Comparison of ENCODE assay signal across 1 cellular context in the genomic region with DNA sequence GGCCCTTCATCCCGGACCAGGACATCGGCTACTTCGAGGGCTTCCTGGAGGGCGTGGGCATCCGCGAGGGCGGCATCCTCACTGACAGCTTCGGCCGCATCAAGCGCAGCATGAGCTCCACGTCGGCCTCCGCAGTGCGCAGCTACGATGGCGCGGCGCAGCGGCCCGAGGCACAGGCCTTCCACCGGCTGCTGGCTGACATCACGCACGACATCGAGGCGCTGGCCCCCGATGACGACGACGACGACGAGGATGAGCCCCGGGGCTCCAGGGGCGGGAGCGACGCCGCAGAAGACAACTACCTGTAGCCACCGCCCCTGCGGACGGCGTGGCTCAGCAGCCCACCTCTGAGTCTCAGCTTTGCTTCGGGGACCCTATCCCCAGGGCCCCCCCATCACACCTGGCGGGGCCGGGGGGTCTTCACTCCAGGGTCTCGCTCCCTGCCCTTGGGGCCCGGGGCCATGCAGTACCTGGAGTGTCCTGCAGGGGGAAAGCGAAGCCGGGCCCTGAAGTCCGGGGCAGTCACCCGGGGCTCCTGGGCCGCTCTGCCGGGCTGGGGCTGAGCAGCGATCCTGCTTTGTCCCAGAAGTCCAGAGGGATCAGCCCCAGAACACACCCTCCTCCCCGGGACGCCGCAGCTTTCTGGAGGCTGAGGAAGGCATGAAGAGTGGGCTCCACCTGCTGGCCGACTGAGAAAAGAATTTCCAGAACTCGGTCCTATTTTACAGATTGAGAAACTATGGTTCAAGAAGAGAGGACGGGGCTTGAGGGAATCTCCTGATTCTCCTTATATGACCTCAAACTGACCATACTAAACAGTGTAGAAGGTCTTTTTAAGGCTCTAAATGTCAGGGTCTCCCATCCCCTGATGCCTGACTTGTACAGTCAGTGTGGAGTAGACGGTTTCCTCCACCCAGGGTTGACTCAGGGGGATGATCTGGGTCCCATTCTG.
TF ChIP-seq lines count a peak whose summit lies in the region.

No MANE protein-coding gene starts in this region.

TF ChIP-seq in HepG2, 621 proteins besides CTCF, POLR2A, EP300 and RAD21 (continued from another document and continues in another):
- TF ChIP-seq, protein P1, sequence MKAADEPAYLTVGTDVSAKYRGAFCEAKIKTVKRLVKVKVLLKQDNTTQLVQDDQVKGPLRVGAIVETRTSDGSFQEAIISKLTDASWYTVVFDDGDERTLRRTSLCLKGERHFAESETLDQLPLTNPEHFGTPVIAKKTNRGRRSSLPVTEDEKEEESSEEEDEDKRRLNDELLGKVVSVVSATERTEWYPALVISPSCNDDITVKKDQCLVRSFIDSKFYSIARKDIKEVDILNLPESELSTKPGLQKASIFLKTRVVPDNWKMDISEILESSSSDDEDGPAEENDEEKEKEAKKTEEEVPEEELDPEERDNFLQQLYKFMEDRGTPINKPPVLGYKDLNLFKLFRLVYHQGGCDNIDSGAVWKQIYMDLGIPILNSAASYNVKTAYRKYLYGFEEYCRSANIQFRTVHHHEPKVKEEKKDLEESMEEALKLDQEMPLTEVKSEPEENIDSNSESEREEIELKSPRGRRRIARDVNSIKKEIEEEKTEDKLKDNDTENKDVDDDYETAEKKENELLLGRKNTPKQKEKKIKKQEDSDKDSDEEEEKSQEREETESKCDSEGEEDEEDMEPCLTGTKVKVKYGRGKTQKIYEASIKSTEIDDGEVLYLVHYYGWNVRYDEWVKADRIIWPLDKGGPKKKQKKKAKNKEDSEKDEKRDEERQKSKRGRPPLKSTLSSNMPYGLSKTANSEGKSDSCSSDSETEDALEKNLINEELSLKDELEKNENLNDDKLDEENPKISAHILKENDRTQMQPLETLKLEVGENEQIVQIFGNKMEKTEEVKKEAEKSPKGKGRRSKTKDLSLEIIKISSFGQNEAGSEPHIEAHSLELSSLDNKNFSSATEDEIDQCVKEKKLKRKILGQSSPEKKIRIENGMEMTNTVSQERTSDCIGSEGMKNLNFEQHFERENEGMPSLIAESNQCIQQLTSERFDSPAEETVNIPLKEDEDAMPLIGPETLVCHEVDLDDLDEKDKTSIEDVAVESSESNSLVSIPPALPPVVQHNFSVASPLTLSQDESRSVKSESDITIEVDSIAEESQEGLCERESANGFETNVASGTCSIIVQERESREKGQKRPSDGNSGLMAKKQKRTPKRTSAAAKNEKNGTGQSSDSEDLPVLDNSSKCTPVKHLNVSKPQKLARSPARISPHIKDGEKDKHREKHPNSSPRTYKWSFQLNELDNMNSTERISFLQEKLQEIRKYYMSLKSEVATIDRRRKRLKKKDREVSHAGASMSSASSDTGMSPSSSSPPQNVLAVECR (CRISPR knock-in tag; IDR thresholded peaks at IDR 0.05; ENCODE audit: borderline replicate concordance) = peak; percentile 29; the same call in 1 of the 2 replicates
- TF ChIP-seq AGO1 (IDR thresholded peaks at IDR 0.05; ENCODE audit: low read depth, low read length, poor library complexity, severe bottlenecking) (peak; percentile 43), ZNF703 (CRISPR knock-in tag; IDR thresholded peaks at IDR 0.05; ENCODE audit: borderline replicate concordance) (no peak), CBX2 (IDR thresholded peaks at IDR 0.05; ENCODE audit: low read depth, low read length) (no peak), CBX2 (CRISPR knock-in tag; IDR thresholded peaks at IDR 0.05; ENCODE audit: low read depth) (no peak), ZSCAN30 (CRISPR knock-in tag; IDR thresholded peaks at IDR 0.05) (no peak), ASH2L (IDR thresholded peaks at IDR 0.05; ENCODE audit: insufficient read length, low read depth, low read length) (no peak), GABPA (IDR thresholded peaks at IDR 0.05; ENCODE audit: low read depth, low read length) (no peak), GABPA (CRISPR knock-in tag; IDR thresholded peaks at IDR 0.05; ENCODE audit: low read depth) (no peak), JARID2 (CRISPR knock-in tag; IDR thresholded peaks at IDR 0.05; ENCODE audit: insufficient replicate concordance) (no peak), ZNF562 (CRISPR knock-in tag; IDR thresholded peaks at IDR 0.05; ENCODE audit: borderline replicate concordance) (no peak), TBL1XR1 (IDR thresholded peaks at IDR 0.05; ENCODE audit: borderline replicate concordance, low read length, partially characterized antibody) (no peak), SMAD9 (CRISPR knock-in tag; IDR thresholded peaks at IDR 0.05) (no peak), REXO4 (CRISPR knock-in tag; IDR thresholded peaks at IDR 0.05; ENCODE audit: borderline replicate concordance) (no peak), RBM39 (IDR thresholded peaks at IDR 0.05; ENCODE audit: low read depth, low read length, poor library complexity, severe bottlenecking) (peak; percentile 94), GTF2F1 (IDR thresholded peaks at IDR 0.05; ENCODE audit: low read length) (no peak), SETDB1 (CRISPR knock-in tag; IDR thresholded peaks at IDR 0.05; ENCODE audit: borderline replicate concordance) (no peak), TBP (CRISPR knock-in tag; IDR thresholded peaks at IDR 0.05) (no peak), HNRNPH1 (optimal IDR thresholded peaks at IDR 0.05; ENCODE audit: low read depth, low read length) (no peak), HOXA3 (CRISPR knock-in tag; IDR thresholded peaks at IDR 0.05) (peak; percentile 50; the same call in 1 of the 2 replicates), KAT2B (IDR thresholded peaks at IDR 0.05; ENCODE audit: borderline replicate concordance, low read depth, low read length) (no peak), ZBTB21 (CRISPR knock-in tag; IDR thresholded peaks at IDR 0.05) (no peak), ZNF549 (CRISPR knock-in tag; IDR thresholded peaks at IDR 0.05) (no peak), ZNF598 (CRISPR knock-in tag; IDR thresholded peaks at IDR 0.05; ENCODE audit: borderline replicate concordance) (peak; percentile 86; the same call in 1 of the 2 replicates), ZNF160 (CRISPR knock-in tag; IDR thresholded peaks at IDR 0.05) (peak; percentile 77; the same call in 1 of the 2 replicates), HDAC2 (CRISPR knock-in tag; IDR thresholded peaks at IDR 0.05) (peak; percentile 65; the same call in 1 of the 2 replicates), MAF1 (CRISPR knock-in tag; IDR thresholded peaks at IDR 0.05; ENCODE audit: borderline replicate concordance) (peak; percentile 76; the same call in 1 of the 2 replicates), MIXL1 (CRISPR knock-in tag; IDR thresholded peaks at IDR 0.05) (no peak), PLRG1 (conservative IDR thresholded peaks at IDR 0.05) (no peak), ZNF530 (CRISPR knock-in tag; IDR thresholded peaks at IDR 0.05; ENCODE audit: low read depth) (no peak), NR2C2 (CRISPR knock-in tag; IDR thresholded peaks at IDR 0.05; ENCODE audit: borderline replicate concordance) (peak; percentile 46; the same call in 1 of the 2 replicates), POGZ (CRISPR knock-in tag; IDR thresholded peaks at IDR 0.05) (peak; percentile 75), ZNF792 (CRISPR knock-in tag; IDR thresholded peaks at IDR 0.05) (0 out of 2 replicates have a peak, but pooled peaks have one; percentile 31), CEBPG (CRISPR knock-in tag; IDR thresholded peaks at IDR 0.05) (no peak), ZFAT (CRISPR knock-in tag; conservative IDR thresholded peaks at IDR 0.05) (no peak), ZNF253 (CRISPR knock-in tag; IDR thresholded peaks at IDR 0.05; ENCODE audit: borderline replicate concordance) (no peak), STAT5B (CRISPR knock-in tag; IDR thresholded peaks at IDR 0.05) (no peak), ATF1 (CRISPR knock-in tag; IDR thresholded peaks at IDR 0.05) (no peak), ARID2 (CRISPR knock-in tag; IDR thresholded peaks at IDR 0.05; ENCODE audit: borderline replicate concordance) (no peak), ISL2 (CRISPR knock-in tag; IDR thresholded peaks at IDR 0.05) (peak; percentile 68; the same call in 1 of the 2 replicates)
- TF ChIP-seq, protein P2, sequence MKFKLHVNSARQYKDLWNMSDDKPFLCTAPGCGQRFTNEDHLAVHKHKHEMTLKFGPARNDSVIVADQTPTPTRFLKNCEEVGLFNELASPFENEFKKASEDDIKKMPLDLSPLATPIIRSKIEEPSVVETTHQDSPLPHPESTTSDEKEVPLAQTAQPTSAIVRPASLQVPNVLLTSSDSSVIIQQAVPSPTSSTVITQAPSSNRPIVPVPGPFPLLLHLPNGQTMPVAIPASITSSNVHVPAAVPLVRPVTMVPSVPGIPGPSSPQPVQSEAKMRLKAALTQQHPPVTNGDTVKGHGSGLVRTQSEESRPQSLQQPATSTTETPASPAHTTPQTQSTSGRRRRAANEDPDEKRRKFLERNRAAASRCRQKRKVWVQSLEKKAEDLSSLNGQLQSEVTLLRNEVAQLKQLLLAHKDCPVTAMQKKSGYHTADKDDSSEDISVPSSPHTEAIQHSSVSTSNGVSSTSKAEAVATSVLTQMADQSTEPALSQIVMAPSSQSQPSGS (CRISPR knock-in tag; IDR thresholded peaks at IDR 0.05) = peak; percentile 57; the same call in 1 of the 2 replicates
- TF ChIP-seq, protein P3, sequence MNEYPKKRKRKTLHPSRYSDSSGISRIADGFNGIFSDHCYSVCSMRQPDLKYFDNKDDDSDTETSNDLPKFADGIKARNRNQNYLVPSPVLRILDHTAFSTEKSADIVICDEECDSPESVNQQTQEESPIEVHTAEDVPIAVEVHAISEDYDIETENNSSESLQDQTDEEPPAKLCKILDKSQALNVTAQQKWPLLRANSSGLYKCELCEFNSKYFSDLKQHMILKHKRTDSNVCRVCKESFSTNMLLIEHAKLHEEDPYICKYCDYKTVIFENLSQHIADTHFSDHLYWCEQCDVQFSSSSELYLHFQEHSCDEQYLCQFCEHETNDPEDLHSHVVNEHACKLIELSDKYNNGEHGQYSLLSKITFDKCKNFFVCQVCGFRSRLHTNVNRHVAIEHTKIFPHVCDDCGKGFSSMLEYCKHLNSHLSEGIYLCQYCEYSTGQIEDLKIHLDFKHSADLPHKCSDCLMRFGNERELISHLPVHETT (CRISPR knock-in tag; conservative IDR thresholded peaks at IDR 0.05) = no peak
- TF ChIP-seq, protein P4, sequence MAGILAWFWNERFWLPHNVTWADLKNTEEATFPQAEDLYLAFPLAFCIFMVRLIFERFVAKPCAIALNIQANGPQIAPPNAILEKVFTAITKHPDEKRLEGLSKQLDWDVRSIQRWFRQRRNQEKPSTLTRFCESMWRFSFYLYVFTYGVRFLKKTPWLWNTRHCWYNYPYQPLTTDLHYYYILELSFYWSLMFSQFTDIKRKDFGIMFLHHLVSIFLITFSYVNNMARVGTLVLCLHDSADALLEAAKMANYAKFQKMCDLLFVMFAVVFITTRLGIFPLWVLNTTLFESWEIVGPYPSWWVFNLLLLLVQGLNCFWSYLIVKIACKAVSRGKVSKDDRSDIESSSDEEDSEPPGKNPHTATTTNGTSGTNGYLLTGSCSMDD (CRISPR knock-in tag; IDR thresholded peaks at IDR 0.05) = no peak
- TF ChIP-seq, protein P5, sequence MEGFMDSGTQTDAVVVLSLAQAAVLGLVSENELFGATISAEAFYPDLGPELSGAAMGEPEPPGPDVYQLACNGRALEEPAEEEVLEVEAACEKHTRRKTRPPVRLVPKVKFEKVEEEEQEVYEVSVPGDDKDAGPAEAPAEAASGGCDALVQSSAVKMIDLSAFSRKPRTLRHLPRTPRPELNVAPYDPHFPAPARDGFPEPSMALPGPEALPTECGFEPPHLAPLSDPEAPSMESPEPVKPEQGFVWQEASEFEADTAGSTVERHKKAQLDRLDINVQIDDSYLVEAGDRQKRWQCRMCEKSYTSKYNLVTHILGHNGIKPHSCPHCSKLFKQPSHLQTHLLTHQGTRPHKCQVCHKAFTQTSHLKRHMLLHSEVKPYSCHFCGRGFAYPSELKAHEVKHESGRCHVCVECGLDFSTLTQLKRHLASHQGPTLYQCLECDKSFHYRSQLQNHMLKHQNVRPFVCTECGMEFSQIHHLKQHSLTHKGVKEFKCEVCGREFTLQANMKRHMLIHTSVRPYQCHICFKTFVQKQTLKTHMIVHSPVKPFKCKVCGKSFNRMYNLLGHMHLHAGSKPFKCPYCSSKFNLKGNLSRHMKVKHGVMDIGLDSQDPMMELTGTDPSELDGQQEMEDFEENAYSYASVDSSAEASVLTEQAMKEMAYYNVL (CRISPR knock-in tag; IDR thresholded peaks at IDR 0.05; ENCODE audit: borderline replicate concordance) = peak; percentile 86; the same call in 1 of the 2 replicates
- TF ChIP-seq, protein P6, sequence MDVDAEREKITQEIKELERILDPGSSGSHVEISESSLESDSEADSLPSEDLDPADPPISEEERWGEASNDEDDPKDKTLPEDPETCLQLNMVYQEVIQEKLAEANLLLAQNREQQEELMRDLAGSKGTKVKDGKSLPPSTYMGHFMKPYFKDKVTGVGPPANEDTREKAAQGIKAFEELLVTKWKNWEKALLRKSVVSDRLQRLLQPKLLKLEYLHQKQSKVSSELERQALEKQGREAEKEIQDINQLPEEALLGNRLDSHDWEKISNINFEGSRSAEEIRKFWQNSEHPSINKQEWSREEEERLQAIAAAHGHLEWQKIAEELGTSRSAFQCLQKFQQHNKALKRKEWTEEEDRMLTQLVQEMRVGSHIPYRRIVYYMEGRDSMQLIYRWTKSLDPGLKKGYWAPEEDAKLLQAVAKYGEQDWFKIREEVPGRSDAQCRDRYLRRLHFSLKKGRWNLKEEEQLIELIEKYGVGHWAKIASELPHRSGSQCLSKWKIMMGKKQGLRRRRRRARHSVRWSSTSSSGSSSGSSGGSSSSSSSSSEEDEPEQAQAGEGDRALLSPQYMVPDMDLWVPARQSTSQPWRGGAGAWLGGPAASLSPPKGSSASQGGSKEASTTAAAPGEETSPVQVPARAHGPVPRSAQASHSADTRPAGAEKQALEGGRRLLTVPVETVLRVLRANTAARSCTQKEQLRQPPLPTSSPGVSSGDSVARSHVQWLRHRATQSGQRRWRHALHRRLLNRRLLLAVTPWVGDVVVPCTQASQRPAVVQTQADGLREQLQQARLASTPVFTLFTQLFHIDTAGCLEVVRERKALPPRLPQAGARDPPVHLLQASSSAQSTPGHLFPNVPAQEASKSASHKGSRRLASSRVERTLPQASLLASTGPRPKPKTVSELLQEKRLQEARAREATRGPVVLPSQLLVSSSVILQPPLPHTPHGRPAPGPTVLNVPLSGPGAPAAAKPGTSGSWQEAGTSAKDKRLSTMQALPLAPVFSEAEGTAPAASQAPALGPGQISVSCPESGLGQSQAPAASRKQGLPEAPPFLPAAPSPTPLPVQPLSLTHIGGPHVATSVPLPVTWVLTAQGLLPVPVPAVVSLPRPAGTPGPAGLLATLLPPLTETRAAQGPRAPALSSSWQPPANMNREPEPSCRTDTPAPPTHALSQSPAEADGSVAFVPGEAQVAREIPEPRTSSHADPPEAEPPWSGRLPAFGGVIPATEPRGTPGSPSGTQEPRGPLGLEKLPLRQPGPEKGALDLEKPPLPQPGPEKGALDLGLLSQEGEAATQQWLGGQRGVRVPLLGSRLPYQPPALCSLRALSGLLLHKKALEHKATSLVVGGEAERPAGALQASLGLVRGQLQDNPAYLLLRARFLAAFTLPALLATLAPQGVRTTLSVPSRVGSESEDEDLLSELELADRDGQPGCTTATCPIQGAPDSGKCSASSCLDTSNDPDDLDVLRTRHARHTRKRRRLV (CRISPR knock-in tag; IDR thresholded peaks at IDR 0.05) = no peak
- TF ChIP-seq, protein P7, sequence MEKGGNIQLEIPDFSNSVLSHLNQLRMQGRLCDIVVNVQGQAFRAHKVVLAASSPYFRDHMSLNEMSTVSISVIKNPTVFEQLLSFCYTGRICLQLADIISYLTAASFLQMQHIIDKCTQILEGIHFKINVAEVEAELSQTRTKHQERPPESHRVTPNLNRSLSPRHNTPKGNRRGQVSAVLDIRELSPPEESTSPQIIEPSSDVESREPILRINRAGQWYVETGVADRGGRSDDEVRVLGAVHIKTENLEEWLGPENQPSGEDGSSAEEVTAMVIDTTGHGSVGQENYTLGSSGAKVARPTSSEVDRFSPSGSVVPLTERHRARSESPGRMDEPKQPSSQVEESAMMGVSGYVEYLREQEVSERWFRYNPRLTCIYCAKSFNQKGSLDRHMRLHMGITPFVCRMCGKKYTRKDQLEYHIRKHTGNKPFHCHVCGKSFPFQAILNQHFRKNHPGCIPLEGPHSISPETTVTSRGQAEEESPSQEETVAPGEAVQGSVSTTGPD (CRISPR knock-in tag; IDR thresholded peaks at IDR 0.05) = no peak
